Comparison of ENCODE assay signal across 1 cellular context in the genomic region with DNA sequence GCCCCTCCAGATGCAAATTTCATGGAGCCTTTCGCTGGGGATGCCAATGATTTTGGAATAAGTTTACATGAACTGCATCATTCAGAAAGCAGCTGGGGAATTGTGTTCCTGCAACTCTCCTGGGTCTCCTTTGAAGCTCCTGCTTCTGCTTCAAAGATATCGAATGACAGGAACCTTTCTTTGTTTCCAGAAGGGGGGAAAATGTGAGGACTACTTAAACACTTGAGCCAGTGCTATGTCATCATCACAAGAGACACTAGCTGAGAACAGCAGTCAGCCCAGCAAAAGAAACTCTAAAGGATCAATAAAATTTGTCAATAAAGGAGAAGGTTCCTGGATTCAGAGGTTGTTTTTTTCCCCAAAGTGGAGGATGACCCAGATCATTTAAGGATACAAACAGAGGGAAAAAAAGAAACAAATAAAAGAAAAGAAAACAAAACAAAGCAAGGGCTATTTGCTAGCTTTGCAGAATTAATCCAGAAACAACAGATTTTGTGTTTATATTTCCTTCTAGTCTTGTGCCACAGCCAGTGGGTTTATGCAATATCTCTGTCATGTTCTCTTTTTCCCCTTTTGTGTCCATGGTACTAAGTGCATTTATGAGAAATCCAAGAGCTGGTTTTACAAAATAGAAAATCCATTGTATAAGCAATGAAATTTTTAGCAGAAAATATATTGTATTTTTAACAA.
TF ChIP-seq lines count a peak whose summit lies in the region.

No MANE protein-coding gene starts in this region.

TF ChIP-seq in WTC11, 78 proteins besides CTCF, POLR2A, EP300 and RAD21 (continued from another document):
- no peak for TF ChIP-seq SOX15 (CRISPR knock-in tag; IDR thresholded peaks at IDR 0.05)
- TF ChIP-seq PREB (CRISPR knock-in tag; IDR thresholded peaks at IDR 0.05; ENCODE audit: borderline replicate concordance) = no peak
- no peak for TF ChIP-seq NFE2L1 (CRISPR knock-in tag; IDR thresholded peaks at IDR 0.05)
- no peak for TF ChIP-seq ZNF121 (CRISPR knock-in tag; IDR thresholded peaks at IDR 0.05)
- no peak; the same call in 1 of the 2 replicates for TF ChIP-seq MAX (CRISPR knock-in tag; IDR thresholded peaks at IDR 0.05)
- TF ChIP-seq, protein P1, sequence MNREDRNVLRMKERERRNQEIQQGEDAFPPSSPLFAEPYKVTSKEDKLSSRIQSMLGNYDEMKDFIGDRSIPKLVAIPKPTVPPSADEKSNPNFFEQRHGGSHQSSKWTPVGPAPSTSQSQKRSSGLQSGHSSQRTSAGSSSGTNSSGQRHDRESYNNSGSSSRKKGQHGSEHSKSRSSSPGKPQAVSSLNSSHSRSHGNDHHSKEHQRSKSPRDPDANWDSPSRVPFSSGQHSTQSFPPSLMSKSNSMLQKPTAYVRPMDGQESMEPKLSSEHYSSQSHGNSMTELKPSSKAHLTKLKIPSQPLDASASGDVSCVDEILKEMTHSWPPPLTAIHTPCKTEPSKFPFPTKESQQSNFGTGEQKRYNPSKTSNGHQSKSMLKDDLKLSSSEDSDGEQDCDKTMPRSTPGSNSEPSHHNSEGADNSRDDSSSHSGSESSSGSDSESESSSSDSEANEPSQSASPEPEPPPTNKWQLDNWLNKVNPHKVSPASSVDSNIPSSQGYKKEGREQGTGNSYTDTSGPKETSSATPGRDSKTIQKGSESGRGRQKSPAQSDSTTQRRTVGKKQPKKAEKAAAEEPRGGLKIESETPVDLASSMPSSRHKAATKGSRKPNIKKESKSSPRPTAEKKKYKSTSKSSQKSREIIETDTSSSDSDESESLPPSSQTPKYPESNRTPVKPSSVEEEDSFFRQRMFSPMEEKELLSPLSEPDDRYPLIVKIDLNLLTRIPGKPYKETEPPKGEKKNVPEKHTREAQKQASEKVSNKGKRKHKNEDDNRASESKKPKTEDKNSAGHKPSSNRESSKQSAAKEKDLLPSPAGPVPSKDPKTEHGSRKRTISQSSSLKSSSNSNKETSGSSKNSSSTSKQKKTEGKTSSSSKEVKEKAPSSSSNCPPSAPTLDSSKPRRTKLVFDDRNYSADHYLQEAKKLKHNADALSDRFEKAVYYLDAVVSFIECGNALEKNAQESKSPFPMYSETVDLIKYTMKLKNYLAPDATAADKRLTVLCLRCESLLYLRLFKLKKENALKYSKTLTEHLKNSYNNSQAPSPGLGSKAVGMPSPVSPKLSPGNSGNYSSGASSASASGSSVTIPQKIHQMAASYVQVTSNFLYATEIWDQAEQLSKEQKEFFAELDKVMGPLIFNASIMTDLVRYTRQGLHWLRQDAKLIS (CRISPR knock-in tag; IDR thresholded peaks at IDR 0.05; ENCODE audit: borderline replicate concordance) = no peak
- no peak for TF ChIP-seq SMAD4 (CRISPR knock-in tag; IDR thresholded peaks at IDR 0.05)
